In genomic region chr9:78131969-78132687, GRCh38 we compare ENCODE assay signal across 11 cellular contexts.
DNase-seq lines count a peak whose midpoint lies in the region; ATAC-seq, FAIRE-seq and TF ChIP-seq lines count a peak whose summit lies in the region.
"Had no signal": no experiment of that assay in that cellular context is flagged by ENCODE, and none has a peak within 500 bp of the region (broad histone marks: within the 10 kb centered on the region; RNA-seq: fewer than 3 reads in every experiment).

No MANE protein-coding gene starts in this region.

- no peak for DNase-seq in stimulated activated naive CD8-positive, alpha-beta T cell treated with anti-CD3 and anti-CD28 coated beads, Interleukin-15, Interleukin-2, amounts not matched to agents 100 U/mL and 50 U/mL, for 24 hours
- DNase-seq in activated B cell treated with CpG ODN at 0.5 μM for 24 hours (no peak), hepatocyte (ENCODE audit: low spot score) (no peak), urothelium cell line (ENCODE audit: low spot score) (no peak), frontal cortex (ENCODE audit: low spot score in 2 of 2) (no peak), 8988T (no peak)
- DNase-seq in central memory CD4-positive, alpha-beta T cell, result no peak
- DNase-seq: endodermal cell, GDM1 had no signal

- no peaks in the 10 kb centered on the region for H3K9me3 Mint-ChIP-seq in stimulated activated naive CD8-positive, alpha-beta T cell treated with anti-CD3 and anti-CD28 coated beads, Interleukin-15, Interleukin-2, amounts not matched to agents 100 ng/mL and 50 ng/mL, for 24 hours
- H3K9me3 Mint-ChIP-seq in activated B cell treated with CpG ODN at 0.5 μM for 24 hours, result no peaks in the 10 kb centered on the region
- H3K9me3 Mint-ChIP-seq: endodermal cell had no signal

- no peak overlapping the region for H3K4me3 ChIP-seq in hepatocyte
- H3K4me3 ChIP-seq: K562 had no signal

- FAIRE-seq in urothelium cell line (lab: Jason Lieb, UNC), result no peak
- no peak for FAIRE-seq in frontal cortex (lab: Jason Lieb, UNC)
- FAIRE-seq: K562 had no signal

- no peaks in the 10 kb centered on the region for H4K20me1 ChIP-seq in hepatocyte (ENCODE audit: insufficient read depth, poor library complexity, severe bottlenecking)

- POLR2A ChIA-PET in activated B cell treated with CpG ODN at 0.5 μM for 24 hours (lab: Charles Lee), result no interaction called here

- no peak overlapping the region for H3K27ac ChIP-seq in hepatocyte

- no peak for ATAC-seq in stimulated activated naive CD8-positive, alpha-beta T cell treated with anti-CD3 and anti-CD28 coated beads, Interleukin-15, Interleukin-2, amounts not matched to agents 100 U/mL and 50 U/mL, for 24 hours
- ATAC-seq in activated B cell treated with CpG ODN at 0.5 μM for 24 hours (ENCODE audit: low read depth), result no peak
- ATAC-seq: K562 had no signal

- H3K27me3 ChIP-seq in hepatocyte, result no peaks in the 10 kb centered on the region

- H3K9me3 ChIP-seq in hepatocyte (ENCODE audit: low read depth), result no peaks in the 10 kb centered on the region

- TF ChIP-seq CTCF in activated B cell treated with CpG ODN at 0.5 μM for 24 hours (IDR thresholded peaks at IDR 0.05), result no peak
- no peak for TF ChIP-seq CTCF in hepatocyte (IDR thresholded peaks at IDR 0.05; ENCODE audit: poor library complexity)

- WGBS in hepatocyte (ENCODE audit: low lambda C conversion rate, missing lambda C conversion rate), result 81% methylated on average over 2 of the region's 2 CpGs

- H3K4me1 Mint-ChIP-seq in stimulated activated naive CD8-positive, alpha-beta T cell treated with anti-CD3 and anti-CD28 coated beads, Interleukin-15, Interleukin-2, amounts not matched to agents 100 ng/mL and 50 ng/mL, for 24 hours (ENCODE audit: low read depth), result peaks cover 21% of the 10 kb centered on the region
- peaks cover 11% of the 10 kb centered on the region for H3K4me1 Mint-ChIP-seq in activated B cell treated with CpG ODN at 0.5 μM for 24 hours

- H3K27ac Mint-ChIP-seq in stimulated activated naive CD8-positive, alpha-beta T cell treated with anti-CD3 and anti-CD28 coated beads, Interleukin-15, Interleukin-2, amounts not matched to agents 100 ng/mL and 50 ng/mL, for 24 hours, result no peak overlapping the region
- H3K27ac Mint-ChIP-seq in activated B cell treated with CpG ODN at 0.5 μM for 24 hours, result no peak overlapping the region
- H3K27ac Mint-ChIP-seq: endodermal cell had no signal

- intact Hi-C loops in activated B cell treated with CpG ODN at 0.5 μM for 24 hours (cut with micrococcal nuclease), result no loop called here

- H3K4me1 ChIP-seq in hepatocyte (ENCODE audit: insufficient read depth), result no peaks in the 10 kb centered on the region

- peak overlapping the region; percentile 56 for H2AFZ ChIP-seq in hepatocyte

- no peaks in the 10 kb centered on the region for H3K79me2 ChIP-seq in hepatocyte

- H3K36me3 ChIP-seq in hepatocyte (replicated peaks; ENCODE audit: insufficient read depth, low read depth), result no peaks in the 10 kb centered on the region

- CTCF ChIA-PET in activated B cell treated with CpG ODN at 0.5 μM for 24 hours (lab: Charles Lee), result no interaction called here

- no peaks in the 10 kb centered on the region for H3K9me2 ChIP-seq in hepatocyte (replicated peaks; ENCODE audit: insufficient read depth)

- no peaks in the 10 kb centered on the region for H3K36me3 Mint-ChIP-seq in stimulated activated naive CD8-positive, alpha-beta T cell treated with anti-CD3 and anti-CD28 coated beads, Interleukin-15, Interleukin-2, amounts not matched to agents 100 ng/mL and 50 ng/mL, for 24 hours (ENCODE audit: low read depth)
- no peaks in the 10 kb centered on the region for H3K36me3 Mint-ChIP-seq in activated B cell treated with CpG ODN at 0.5 μM for 24 hours (ENCODE audit: low read depth)

- peak overlapping the region; percentile 64 for H3K4me3 Mint-ChIP-seq in stimulated activated naive CD8-positive, alpha-beta T cell treated with anti-CD3 and anti-CD28 coated beads, Interleukin-15, Interleukin-2, amounts not matched to agents 100 ng/mL and 50 ng/mL, for 24 hours
- H3K4me3 Mint-ChIP-seq in activated B cell treated with CpG ODN at 0.5 μM for 24 hours, result peak overlapping the region; percentile 15
- H3K4me3 Mint-ChIP-seq: endodermal cell had no signal

- peak overlapping the region; percentile 31 for H3K4me2 ChIP-seq in hepatocyte

- H3K27me3 Mint-ChIP-seq in stimulated activated naive CD8-positive, alpha-beta T cell treated with anti-CD3 and anti-CD28 coated beads, Interleukin-15, Interleukin-2, amounts not matched to agents 100 ng/mL and 50 ng/mL, for 24 hours, result peaks cover 8% of the 10 kb centered on the region
- peaks cover 19% of the 10 kb centered on the region for H3K27me3 Mint-ChIP-seq in activated B cell treated with CpG ODN at 0.5 μM for 24 hours
